ENCODE assay signal across 8 cellular contexts in genomic region chr6:56851541-56852248, GRCh38.
A peak's percentile ranks its signal among the peaks of the same experiment; 100 is the strongest.
DNase-seq lines count a peak whose midpoint lies in the region; ATAC-seq and TF ChIP-seq lines count a peak whose summit lies in the region.

No MANE protein-coding gene starts in this region.

- DNase-seq in COLO829 (ENCODE audit: low spot score) (peak; percentile 85), NCI-H2227 treated with DMSO at 0.1 percent for 48 hours (lab: John Stamatoyannopoulos, UW) (peak; percentile 69), foreskin keratinocyte (peak in 1 of 2 donors; percentile 72), posterior vena cava (ENCODE audit: low spot score) (no peak)
- no peak for DNase-seq in activated T-cell treated with anti-CD3 and anti-CD28 coated beads, Interleukin-2, amount 50 U/mL, for 4 hours
- peak; percentile 63 for DNase-seq in natural killer cell treated with Interleukin-12 subunit alpha and Interleukin-12 subunit beta and Interleukin-15 and Interleukin-18, amount 100 ng/mL, for 72 hours (ENCODE audit: low spot score)

- H3K27ac Mint-ChIP-seq in natural killer cell treated with Interleukin-12 subunit alpha and Interleukin-12 subunit beta and Interleukin-15 and Interleukin-18, amount 100 ng/mL, for 72 hours: peak overlapping the region; percentile 52 to 63

- peak overlapping the region; percentile 72 for H3K4me3 Mint-ChIP-seq in activated T-cell treated with anti-CD3 and anti-CD28 coated beads, Interleukin-2, amount 50 U/mL, for 4 hours
- peak overlapping the region; percentile 71 for H3K4me3 Mint-ChIP-seq in natural killer cell treated with Interleukin-12 subunit alpha and Interleukin-12 subunit beta and Interleukin-15 and Interleukin-18, amount 100 ng/mL, for 72 hours

- peaks cover 15% of the 10 kb centered on the region for H3K4me1 Mint-ChIP-seq in activated T-cell treated with anti-CD3 and anti-CD28 coated beads, Interleukin-2, amount 50 U/mL, for 4 hours (ENCODE audit: low read depth)
- peaks cover 15 to 28% of the 10 kb centered on the region in 2 donors for H3K4me1 Mint-ChIP-seq in natural killer cell treated with Interleukin-12 subunit alpha and Interleukin-12 subunit beta and Interleukin-15 and Interleukin-18, amount 100 ng/mL, for 72 hours (ENCODE audit: low read depth in 2 of 2)

- ATAC-seq in GM18868 (IDR thresholded peaks at IDR 0.05; ENCODE audit: unreplicated experiment): peak; percentile 86
- ATAC-seq in HG03039 (IDR thresholded peaks at IDR 0.05; ENCODE audit: unreplicated experiment): peak; percentile 94
- ATAC-seq in activated T-cell treated with anti-CD3 and anti-CD28 coated beads, Interleukin-2, amount 50 U/mL, for 4 hours: peak; percentile 58 to 70
- ATAC-seq in foreskin keratinocyte: peak; percentile 84
- ATAC-seq in natural killer cell treated with Interleukin-12 subunit alpha and Interleukin-12 subunit beta and Interleukin-15 and Interleukin-18, amount 100 ng/mL, for 72 hours: peak; percentile 90 to 91

- no peaks in the 10 kb centered on the region for H3K9me3 Mint-ChIP-seq in activated T-cell treated with anti-CD3 and anti-CD28 coated beads, Interleukin-2, amount 50 U/mL, for 4 hours
- no peaks in the 10 kb centered on the region for H3K9me3 Mint-ChIP-seq in natural killer cell treated with Interleukin-12 subunit alpha and Interleukin-12 subunit beta and Interleukin-15 and Interleukin-18, amount 100 ng/mL, for 72 hours

- H3K27ac ChIP-seq in foreskin keratinocyte: no peak overlapping the region

- intact Hi-C loops in posterior vena cava (cut with DNase I): loop anchor here in 1 of 2 donors (5.0 kb wide), 1 partner anchor 209 kb away; the partner anchor contains the start of gene DST

- peaks cover 7% of the 10 kb centered on the region for H3K4me1 ChIP-seq in foreskin keratinocyte

- peaks cover 47% of the 10 kb centered on the region for H3K27me3 Mint-ChIP-seq in activated T-cell treated with anti-CD3 and anti-CD28 coated beads, Interleukin-2, amount 50 U/mL, for 4 hours (ENCODE audit: low read depth)
- H3K27me3 Mint-ChIP-seq in natural killer cell treated with Interleukin-12 subunit alpha and Interleukin-12 subunit beta and Interleukin-15 and Interleukin-18, amount 100 ng/mL, for 72 hours: peaks cover 33 to 44% of the 10 kb centered on the region in 2 donors

- peak; percentile 86 for TF ChIP-seq CTCF in foreskin keratinocyte (conservative IDR thresholded peaks at IDR 0.05)

- H3K36me3 Mint-ChIP-seq in activated T-cell treated with anti-CD3 and anti-CD28 coated beads, Interleukin-2, amount 50 U/mL, for 4 hours (ENCODE audit: insufficient read depth): no peaks in the 10 kb centered on the region
- no peaks in the 10 kb centered on the region for H3K36me3 Mint-ChIP-seq in natural killer cell treated with Interleukin-12 subunit alpha and Interleukin-12 subunit beta and Interleukin-15 and Interleukin-18, amount 100 ng/mL, for 72 hours

- H3K27me3 ChIP-seq in foreskin keratinocyte: no peaks in the 10 kb centered on the region

Comparison
In these comparisons a context has a peak if more than half of its experiments do, and no peak if none do; other contexts are left out.
1. DNase-seq: peak in COLO829 (single experiment), NCI-H2227 treated with DMSO at 0.1 percent for 48 hours (single experiment) and natural killer cell treated with Interleukin-12 subunit alpha and Interleukin-12 subunit beta and Interleukin-15 and Interleukin-18, amount 100 ng/mL, for 72 hours (single experiment); none in activated T-cell treated with anti-CD3 and anti-CD28 coated beads, Interleukin-2, amount 50 U/mL, for 4 hours (single experiment) and posterior vena cava (single experiment).
2. Peak in every context shown above with its lines, with median percentiles within 50 percentile points of each other: ATAC-seq.